In genomic region chr10:66283874-66284464, GRCh38 we compare ENCODE assay signal across 1 cellular context.
TF ChIP-seq lines count a peak whose summit lies in the region.

No MANE protein-coding gene starts in this region.

TF ChIP-seq in HepG2, 621 proteins besides CTCF, POLR2A, EP300 and RAD21 (continues in another document):
- TF ChIP-seq ZNF343 (CRISPR knock-in tag; IDR thresholded peaks at IDR 0.05) (no peak), ZSCAN12 (CRISPR knock-in tag; IDR thresholded peaks at IDR 0.05) (no peak), ZBTB4 (CRISPR knock-in tag; IDR thresholded peaks at IDR 0.05; ENCODE audit: borderline replicate concordance) (no peak), ZNF33A (CRISPR knock-in tag; IDR thresholded peaks at IDR 0.05; ENCODE audit: borderline replicate concordance) (no peak), ZNF180 (CRISPR knock-in tag; IDR thresholded peaks at IDR 0.05; ENCODE audit: borderline replicate concordance, low read depth) (no peak), NFE2 (CRISPR knock-in tag; IDR thresholded peaks at IDR 0.05) (no peak), AGO2 (optimal IDR thresholded peaks at IDR 0.05; ENCODE audit: low read depth, low read length) (no peak), KDM5A (IDR thresholded peaks at IDR 0.05; ENCODE audit: borderline replicate concordance, low read length) (no peak), USF2 (IDR thresholded peaks at IDR 0.05; ENCODE audit: low read depth, low read length) (no peak), USF2 (CRISPR knock-in tag; IDR thresholded peaks at IDR 0.05; ENCODE audit: borderline replicate concordance) (no peak), ZFP36L2 (CRISPR knock-in tag; IDR thresholded peaks at IDR 0.05) (no peak), SNAPC4 (CRISPR knock-in tag; IDR thresholded peaks at IDR 0.05) (no peak), DZIP1 (CRISPR knock-in tag; IDR thresholded peaks at IDR 0.05) (no peak), IKZF5 (CRISPR knock-in tag; IDR thresholded peaks at IDR 0.05) (no peak), SOX5 (CRISPR knock-in tag; IDR thresholded peaks at IDR 0.05; ENCODE audit: borderline replicate concordance) (peak; percentile 20; the same call in 1 of the 2 replicates), ZNF704 (CRISPR knock-in tag; IDR thresholded peaks at IDR 0.05; ENCODE audit: borderline replicate concordance) (no peak), PHF20 (CRISPR knock-in tag; IDR thresholded peaks at IDR 0.05) (no peak), ZNF34 (CRISPR knock-in tag; IDR thresholded peaks at IDR 0.05; ENCODE audit: borderline replicate concordance) (no peak), BRF2 (CRISPR knock-in tag; IDR thresholded peaks at IDR 0.05) (no peak), ARID3A (IDR thresholded peaks at IDR 0.05; ENCODE audit: low read depth, low read length) (peak; percentile 52; the same call in 1 of the 2 replicates), ZSCAN30 (CRISPR knock-in tag; IDR thresholded peaks at IDR 0.05) (no peak), CENPBD1 (CRISPR knock-in tag; IDR thresholded peaks at IDR 0.05; ENCODE audit: borderline replicate concordance, low read depth) (no peak), SALL1 (CRISPR knock-in tag; IDR thresholded peaks at IDR 0.05) (peak; percentile 25; the same call in 1 of the 2 replicates), GZF1 (CRISPR knock-in tag; IDR thresholded peaks at IDR 0.05) (no peak), FOXJ3 (CRISPR knock-in tag; IDR thresholded peaks at IDR 0.05; ENCODE audit: borderline replicate concordance) (no peak; the same call in 1 of the 2 replicates), SKIL (CRISPR knock-in tag; IDR thresholded peaks at IDR 0.05; ENCODE audit: borderline replicate concordance) (no peak), MAFK (conservative IDR thresholded peaks at IDR 0.05 in 1 of 2, IDR thresholded peaks at IDR 0.05 in 1 of 2; ENCODE audit: low read length in 2 of 2) (no peak), CCAR2 (optimal IDR thresholded peaks at IDR 0.05; ENCODE audit: low read depth, low read length) (no peak), NCOR1 (IDR thresholded peaks at IDR 0.05; ENCODE audit: borderline replicate concordance, low read length) (peak; percentile 41; the same call in 1 of the 2 replicates), FOXP4 (CRISPR knock-in tag; IDR thresholded peaks at IDR 0.05) (0 out of 2 replicates have a peak, but pooled peaks have one; percentile 19), ASH2L (IDR thresholded peaks at IDR 0.05; ENCODE audit: insufficient read length, low read depth, low read length) (no peak)
